In the genomic region with DNA sequence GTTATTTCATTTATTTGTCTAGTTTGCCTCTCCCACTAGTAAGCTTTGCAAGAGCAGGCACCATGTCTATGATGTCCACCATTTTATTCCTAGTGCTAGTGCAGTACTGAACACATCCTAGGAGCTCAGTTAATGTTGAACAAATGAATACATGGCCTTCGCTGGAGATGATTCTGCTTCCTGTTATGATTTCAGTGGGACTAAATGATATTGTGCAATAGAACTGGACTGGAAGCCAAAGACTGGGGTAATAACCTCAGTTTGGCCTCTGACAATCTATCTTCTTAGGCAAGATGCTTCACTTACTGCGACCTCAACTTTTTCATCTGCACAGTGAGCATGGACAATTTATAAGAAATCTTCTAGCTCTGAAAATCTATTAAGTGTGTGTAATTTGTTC, we compare ENCODE assay signal across 12 cellular contexts.
DNase-seq lines count a peak whose midpoint lies in the region; ATAC-seq and TF ChIP-seq lines count a peak whose summit lies in the region.
"Had no signal": no experiment of that assay in that cellular context is flagged by ENCODE, and none has a peak within 500 bp of the region (broad histone marks: within the 10 kb centered on the region; RNA-seq: fewer than 3 reads in every experiment).

No MANE protein-coding gene starts in this region.

- no peaks in the 10 kb centered on the region for H3K36me3 ChIP-seq in transverse colon
- H3K36me3 ChIP-seq: tibial artery had no signal

- peak; percentile 37 for DNase-seq in NB4 (ENCODE audit: low read depth)
- peak; percentile 54 for DNase-seq in epithelial cell of esophagus (ENCODE audit: low read depth)
- DNase-seq in left lobe of liver (ENCODE audit: low spot score) = no peak
- no peak for DNase-seq in transverse colon
- DNase-seq in NCI-H1694 (lab: John Stamatoyannopoulos, UW) = no peak
- DNase-seq in NCI-H2107 (lab: John Stamatoyannopoulos, UW) = no peak
- no peak for DNase-seq in stimulated activated CD4-positive, alpha-beta T cell treated with anti-CD3 and anti-CD28 coated beads, Interleukin-4, amount 100 ng/mL, for 24 hours
- DNase-seq: midbrain, NCI-H526 treated with DMSO at 0.1 percent for 48 hours, SIG-M5, tibial artery had no signal

- intact Hi-C loops in transverse colon (cut with DNase I; ENCODE audit: low total_unique reads) = no loop called here

- 38 to 64% methylated on average over 1 to 2 of the region's 2 CpGs for WGBS in transverse colon (ENCODE audit: low coverage in 1 of 2), 2 donors

- no peaks in the 10 kb centered on the region for H3K27me3 ChIP-seq in transverse colon
- H3K27me3 ChIP-seq: tibial artery had no signal

- peaks cover 0 to 21% (median 2%) of the 10 kb centered on the region in 4 donors for H3K4me1 ChIP-seq in transverse colon

- peak; percentile 80 for ATAC-seq in left lobe of liver

- H3K9me3 ChIP-seq in transverse colon = no peaks in the 10 kb centered on the region
- H3K9me3 ChIP-seq: tibial artery had no signal

- TF ChIP-seq POLR2A in NB4 (IDR thresholded peaks at IDR 0.05; ENCODE audit: extremely low read depth, insufficient read length) (no peak), transverse colon (IDR thresholded peaks at IDR 0.05) (no peak)

- no peak for TF ChIP-seq EP300 in transverse colon (IDR thresholded peaks at IDR 0.05; ENCODE audit: low read depth)

- in situ Hi-C loops in transverse colon (cut with MboI; ENCODE audit: low pct_ligation_motif_present in 1 of 4, low pct_unique_long_range_greater_than_20kb in 1 of 4, low sequenced_read_pairs in 3 of 4) = no loop called here

- TF ChIP-seq CTCF in NB4 (IDR thresholded peaks at IDR 0.05; ENCODE audit: low read depth, low read length) = no peak
- no peak for TF ChIP-seq CTCF in epithelial cell of esophagus (IDR thresholded peaks at IDR 0.05; ENCODE audit: insufficient read depth, low read depth, low read length, missing control alignments)
- TF ChIP-seq CTCF in transverse colon (IDR thresholded peaks at IDR 0.05) = no peak

- H3K4me3 ChIP-seq in NB4 (ENCODE audit: low read depth, low read length) (no peak overlapping the region), epithelial cell of esophagus (ENCODE audit: low read length) (no peak overlapping the region), transverse colon (no peak overlapping the region)
- H3K4me3 ChIP-seq: tibial artery had no signal

- H3K27ac ChIP-seq in transverse colon = peak overlapping the region; percentile 34 to 62 (median 56)
- H3K27ac ChIP-seq: tibial artery, VCaP had no signal

Comparison
In these comparisons a context has a peak if more than half of its experiments do, and no peak if none do; other contexts are left out.
1. DNase-seq: peak in NB4 (single experiment) and epithelial cell of esophagus (single experiment); none in left lobe of liver (single experiment), transverse colon (single experiment), NCI-H1694 (single experiment), NCI-H2107 (single experiment) and stimulated activated CD4-positive, alpha-beta T cell treated with anti-CD3 and anti-CD28 coated beads, Interleukin-4, amount 100 ng/mL, for 24 hours (single experiment).